In the genomic region with DNA sequence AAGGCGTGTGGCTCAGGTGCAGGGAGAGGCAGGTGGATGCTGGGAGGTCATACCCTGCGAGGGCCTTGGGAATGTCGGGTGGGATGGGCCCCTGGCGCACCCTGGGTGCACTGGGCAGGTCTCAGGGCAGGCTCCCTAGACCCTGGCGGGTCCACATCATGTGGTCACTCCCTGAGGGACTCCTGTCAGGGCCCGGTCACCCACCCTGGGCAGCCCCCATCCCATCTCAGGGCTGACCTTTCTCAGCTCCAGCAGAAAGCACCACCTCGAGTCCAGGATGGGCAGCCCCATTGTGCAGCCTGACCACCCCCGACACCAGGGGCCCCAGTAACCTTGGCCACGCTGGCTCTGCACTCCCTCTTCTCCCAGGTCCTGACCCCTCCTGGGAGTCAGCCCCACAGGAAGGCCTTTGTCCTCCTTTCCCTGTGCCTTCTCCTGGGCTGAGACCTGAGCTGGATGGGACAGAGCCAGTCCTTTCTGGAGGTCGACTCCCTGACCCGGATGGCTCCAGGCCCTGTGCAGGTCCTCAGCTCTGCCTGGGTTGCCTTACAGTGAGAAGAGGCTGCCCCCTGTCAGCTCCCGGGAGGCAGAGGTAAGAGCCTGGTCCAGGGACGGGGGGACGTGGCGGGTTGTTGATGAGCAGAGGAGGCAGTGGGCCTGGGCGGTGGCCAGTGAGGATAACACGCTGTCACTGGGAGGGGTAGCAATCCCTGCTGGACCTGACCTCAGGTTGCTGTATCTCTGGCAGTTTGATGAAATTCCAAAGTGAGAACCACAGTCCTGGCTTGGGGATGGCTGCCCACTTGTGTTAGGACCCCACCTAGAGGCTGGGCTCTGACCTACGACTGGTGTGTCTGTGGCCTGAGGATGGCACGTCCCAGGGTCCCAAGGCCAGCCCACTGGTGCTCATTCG, we compare ENCODE assay signal across 8 cellular contexts.
A peak's percentile ranks its signal among the peaks of the same experiment; 100 is the strongest.
DNase-seq lines count a peak whose midpoint lies in the region; ATAC-seq and TF ChIP-seq lines count a peak whose summit lies in the region.

No MANE protein-coding gene starts in this region.

- H3K4me3 ChIP-seq in A673 (ENCODE audit: low read depth, low read length, poor library complexity, severe bottlenecking) = no peak overlapping the region
- H3K4me3 ChIP-seq in SJCRH30 = no peak overlapping the region

- POLR2A ChIA-PET in A673 (lab: Charles Lee; ENCODE audit: low non-redundant PET) = no interaction called here

- H3K4me1 ChIP-seq in A673 (ENCODE audit: insufficient read depth, low read length, poor library complexity, severe bottlenecking) (no peaks in the 10 kb centered on the region), SJCRH30 (peaks cover 5% of the 10 kb centered on the region; the same call in 1 of the 2 replicates)

- no peaks in the 10 kb centered on the region for H3K36me3 ChIP-seq in A673 (ENCODE audit: insufficient read depth, low read length, poor library complexity, severe bottlenecking)
- no peaks in the 10 kb centered on the region for H3K36me3 ChIP-seq in SJCRH30

- H3K27me3 ChIP-seq in A673 (replicated peaks; ENCODE audit: insufficient read depth, low read depth, low read length, poor library complexity) = no peaks in the 10 kb centered on the region
- H3K27me3 ChIP-seq in SJCRH30 = no peaks in the 10 kb centered on the region

- ATAC-seq in HG03045 (IDR thresholded peaks at IDR 0.05; ENCODE audit: unreplicated experiment) (no peak), HG03097 (IDR thresholded peaks at IDR 0.05; ENCODE audit: low FRiP score, unreplicated experiment) (no peak), HG02623 (IDR thresholded peaks at IDR 0.05; ENCODE audit: unreplicated experiment) (no peak)
- ATAC-seq in stimulated activated naive CD8-positive, alpha-beta T cell treated with anti-CD3 and anti-CD28 coated beads, Interleukin-15, Interleukin-2, amounts not matched to agents 100 U/mL and 50 U/mL, for 24 hours = no peak

- CTCF ChIA-PET in A673 (lab: Charles Lee) = interaction anchor here (0.6 kb wide), 1 partner anchor 31 kb away, joined by 4 read pairs; no protein-coding TSS in a partner anchor

- TF ChIP-seq CTCF in A673 (conservative IDR thresholded peaks at IDR 0.05; ENCODE audit: low read depth, low read length) (0 out of 2 replicates have a peak, but pooled peaks have one; percentile 27), GM10266 (IDR thresholded peaks at IDR 0.05; ENCODE audit: control insufficient read depth, insufficient read depth, low read depth, missing control alignments) (peak; percentile 29)

- H3K27ac ChIP-seq in A673 (ENCODE audit: low read depth, low read length, poor library complexity, severe bottlenecking) = no peak overlapping the region
- no peak overlapping the region for H3K27ac ChIP-seq in SJCRH30

- intact Hi-C loops in A673 (cut with micrococcal nuclease; ENCODE audit: unreplicated experiment) (loop anchor here (10.0 kb wide), 1 partner anchor 50 kb away; no protein-coding TSS in a partner anchor), cardiac septum (cut with DNase I) (no loop called here)

- H3K9me3 ChIP-seq in A673 (ENCODE audit: low read depth, low read length, poor library complexity, severe bottlenecking) (no peaks in the 10 kb centered on the region), SJCRH30 (replicated peaks) (no peaks in the 10 kb centered on the region)

- no TSS peak for BruUV-seq in A673 (replicated peaks; lab: Mats Ljungman, UMichigan)

- DNase-seq in A673 (ENCODE audit: low spot score) (no peak), GM10266 (ENCODE audit: extremely low spot score) (no peak), SJCRH30 (peak; percentile 62 to 73), cardiac septum (ENCODE audit: low spot score) (peak; percentile 68)
- DNase-seq in stimulated activated naive CD8-positive, alpha-beta T cell treated with anti-CD3 and anti-CD28 coated beads, Interleukin-15, Interleukin-2, amounts not matched to agents 100 U/mL and 50 U/mL, for 24 hours = no peak

Comparison
In these comparisons a context has a peak if more than half of its experiments do, and no peak if none do; other contexts are left out.
1. DNase-seq: peak in SJCRH30 (2 of 2) and cardiac septum (single experiment); none in A673 (single experiment), GM10266 (single experiment) and stimulated activated naive CD8-positive, alpha-beta T cell treated with anti-CD3 and anti-CD28 coated beads, Interleukin-15, Interleukin-2, amounts not matched to agents 100 U/mL and 50 U/mL, for 24 hours (single experiment).